In the genomic region with DNA sequence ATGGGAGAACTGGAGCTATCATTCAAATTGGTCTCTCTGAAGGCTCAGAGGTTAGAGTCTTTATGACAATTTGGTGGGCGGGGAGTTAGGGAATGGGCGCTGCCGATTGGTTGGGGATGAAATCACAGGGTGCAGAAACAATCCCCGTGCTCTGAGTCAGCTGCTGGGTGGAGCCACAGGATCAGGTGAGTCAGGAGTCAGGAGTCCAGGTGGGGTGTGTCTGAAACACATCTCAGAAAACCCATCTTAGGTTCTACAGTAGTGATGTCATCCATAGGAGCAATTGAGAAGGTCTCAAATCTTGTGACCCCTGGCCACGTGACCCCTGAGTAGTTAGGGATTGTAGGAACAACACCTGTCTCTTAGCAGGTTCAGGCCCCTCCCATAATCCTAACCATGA, we compare ENCODE assay signal across 20 cellular contexts. TPM values are rescaled to one million over a fixed set of nuclear protein-coding genes. Genes with fewer than 3 reads are reported as not detected.
DNase-seq lines count a peak whose midpoint lies in the region; ATAC-seq, FAIRE-seq and TF ChIP-seq lines count a peak whose summit lies in the region.
"Had no signal": no experiment of that assay in that cellular context is flagged by ENCODE, and none has a peak within 500 bp of the region (broad histone marks: within the 10 kb centered on the region; RNA-seq: fewer than 3 reads in every experiment).

No MANE protein-coding gene starts in this region.

- H3K27ac ChIP-seq in right atrium auricular region (peak overlapping the region; percentile 85 to 90), coronary artery (peak overlapping the region; percentile 60 to 70), muscle layer of colon (ENCODE audit: low read depth, low read length) (peak overlapping the region; percentile 67)
- H3K27ac ChIP-seq: lower lobe of right lung, SK-N-MC, WERI-Rb-1 had no signal

- no peaks in the 10 kb centered on the region for H3K27me3 ChIP-seq in right atrium auricular region
- H3K27me3 ChIP-seq in muscle layer of colon (ENCODE audit: control insufficient read depth in 1 of 2, insufficient read depth in 2 of 2, low read length in 2 of 2), result no peaks in the 10 kb centered on the region

- no peak for FAIRE-seq in RCC 7860 (lab: Jason Lieb, UNC)
- FAIRE-seq: GM18507 had no signal

- H3K4me1 ChIP-seq in right atrium auricular region (peaks cover 0 to 35% of the 10 kb centered on the region in 2 donors), muscle layer of colon (ENCODE audit: insufficient read depth, low read length) (peaks cover 57% of the 10 kb centered on the region)

- H3K36me3 ChIP-seq in right atrium auricular region (no peaks in the 10 kb centered on the region), muscle layer of colon (ENCODE audit: insufficient read depth, low read length) (no peaks in the 10 kb centered on the region)
- H3K36me3 ChIP-seq: lower lobe of right lung, WERI-Rb-1 had no signal

- H3K9me3 ChIP-seq in right atrium auricular region, result no peaks in the 10 kb centered on the region
- H3K9me3 ChIP-seq in muscle layer of colon (ENCODE audit: low read length), result no peaks in the 10 kb centered on the region
- H3K9me3 ChIP-seq: lower lobe of right lung had no signal

- intact Hi-C loops in cardiac septum (cut with DNase I), result no loop called here

- DNase-seq in right atrium auricular region (ENCODE audit: low spot score) (no peak), cardiac septum (ENCODE audit: low spot score) (no peak), coronary artery (ENCODE audit: low spot score) (no peak), RCC 7860 (ENCODE audit: low spot score) (no peak)
- DNase-seq: activated naive CD4-positive, alpha-beta T cell treated with anti-CD3 and anti-CD28 coated beads, Interleukin-2, amount 10 ng/mL, durations not matched to agents 7 days and 5 days; activated T-cell treated with anti-CD3 and anti-CD28 coated beads, Interleukin-2, amount 50 U/mL, for 24 hours; anterior cingulate cortex; cerebellar nuclear complex; effector CD8-positive, alpha-beta T cell; head of caudate nucleus; lower lobe of right lung; NCI-H1092; NCI-H2029; nucleus accumbens; WERI-Rb-1 had no signal

- ATAC-seq in GM19328 (IDR thresholded peaks at IDR 0.05; ENCODE audit: unreplicated experiment), result no peak
- no peak for ATAC-seq in GM21825 (IDR thresholded peaks at IDR 0.05; ENCODE audit: unreplicated experiment)
- ATAC-seq: lower lobe of right lung had no signal

- TF ChIP-seq CTCF in right atrium auricular region (IDR thresholded peaks at IDR 0.05), result no peak
- TF ChIP-seq CTCF in coronary artery (IDR thresholded peaks at IDR 0.05), result no peak

- H3K9ac ChIP-seq in muscle layer of colon (ENCODE audit: low read length), result peak overlapping the region; percentile 21

- H3K4me3 ChIP-seq in right atrium auricular region (no peak overlapping the region), coronary artery (no peak overlapping the region), muscle layer of colon (ENCODE audit: low read depth in 1 of 2, low read length in 2 of 2) (no peak overlapping the region)
- H3K4me3 ChIP-seq: lower lobe of right lung, SK-N-MC had no signal

RNA-seq across cellular contexts. Expression of a gene that starts 41.6 kb away (rescaled TPM):
- total RNA-seq in right atrium auricular region (1 to 10 TPM; 3.0 to 3.5 TPM), cardiac septum (2.3 TPM)
